In the genomic region with DNA sequence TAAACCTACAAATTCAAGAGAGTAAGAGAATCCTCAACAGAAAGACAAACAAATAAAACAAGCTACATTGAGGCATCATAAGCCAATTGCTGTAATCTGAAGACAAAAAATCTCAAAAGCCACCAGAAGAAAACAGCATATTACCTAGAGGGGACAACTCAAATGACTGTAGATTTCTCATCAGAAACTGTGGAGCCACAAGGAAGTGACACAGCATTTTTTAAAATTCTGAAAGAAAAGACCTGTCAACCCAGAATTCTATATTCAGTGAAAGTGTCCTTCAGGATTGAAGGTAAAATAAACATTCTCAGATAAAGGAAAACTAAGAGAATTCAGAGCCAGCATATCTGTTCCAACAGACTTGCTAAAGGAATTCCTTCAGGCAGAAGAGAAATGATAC, we compare ENCODE assay signal across 20 cellular contexts.
"Had no signal": no experiment of that assay in that cellular context is flagged by ENCODE, and none has a peak within 500 bp of the region (broad histone marks: within the 10 kb centered on the region; RNA-seq: fewer than 3 reads in every experiment).

No MANE protein-coding gene starts in this region.

- H3K36me3 Mint-ChIP-seq: mesothelial cell of epicardium, naive B cell had no signal

- H3K27me3 ChIP-seq: dorsolateral prefrontal cortex, esophagus muscularis mucosa, gastrocnemius medialis, heart right ventricle, left lung had no signal

- H3K9me3 ChIP-seq: gastrocnemius medialis had no signal

- H3K4me3 Mint-ChIP-seq: mesothelial cell of epicardium, naive B cell had no signal

- H3K27ac ChIP-seq: coronary artery, dorsolateral prefrontal cortex, esophagus muscularis mucosa, foreskin keratinocyte, gastrocnemius medialis, heart right ventricle, left lung, lower lobe of right lung had no signal

- H3K4me1 ChIP-seq: esophagus muscularis mucosa, foreskin keratinocyte, gastrocnemius medialis, heart right ventricle, left lung, lower lobe of right lung had no signal

- ATAC-seq: foreskin keratinocyte, gastrocnemius medialis, heart right ventricle, left cardiac atrium, left lung, left ventricle myocardium superior, lower lobe of right lung, mucosa of descending colon had no signal

- H3K36me3 ChIP-seq: esophagus muscularis mucosa, gastrocnemius medialis, heart right ventricle, left lung, lower lobe of right lung had no signal

- H3K4me3 ChIP-seq: coronary artery, dorsolateral prefrontal cortex, esophagus muscularis mucosa, gastrocnemius medialis, heart right ventricle, left lung, lower lobe of right lung, mucosa of descending colon had no signal

- DNase-seq: dermis blood vessel endothelial cell; dorsolateral prefrontal cortex; effector CD4-positive, alpha-beta T cell; effector memory CD4-positive, alpha-beta T cell; foreskin keratinocyte; gastrocnemius medialis; glutamatergic neuron; head of caudate nucleus; heart right ventricle; hippocampal formation; left cardiac atrium; left lung; left ventricle myocardium superior; lower lobe of right lung; mesenchymal stem cell; mucosa of descending colon; naive B cell had no signal

- H3K27ac Mint-ChIP-seq: mesothelial cell of epicardium, naive B cell had no signal

- H3K4me1 Mint-ChIP-seq: mesothelial cell of epicardium, naive B cell had no signal
